In genomic region chr10:110499796-110500514, GRCh38 we compare ENCODE assay signal across 1 cellular context.
TF ChIP-seq lines count a peak whose summit lies in the region.

No MANE protein-coding gene starts in this region.

TF ChIP-seq in H1, 55 proteins besides CTCF, POLR2A, EP300 and RAD21:
- TF ChIP-seq SP1 (IDR thresholded peaks at IDR 0.05; ENCODE audit: low read depth, low read length) = no peak
- no peak for TF ChIP-seq ASH2L (IDR thresholded peaks at IDR 0.05; ENCODE audit: low read length)
- no peak for TF ChIP-seq RBBP5 (IDR thresholded peaks at IDR 0.05; ENCODE audit: borderline replicate concordance, low read depth, low read length)
- TF ChIP-seq TAF7 (optimal IDR thresholded peaks at IDR 0.05; ENCODE audit: borderline replicate concordance, low read depth, low read length) = no peak
- TF ChIP-seq KDM4A (IDR thresholded peaks at IDR 0.05; ENCODE audit: low read depth, low read length, severe bottlenecking) = no peak
- no peak for TF ChIP-seq KDM1A (IDR thresholded peaks at IDR 0.05; ENCODE audit: borderline replicate concordance, low read length)
- no peak for TF ChIP-seq SP4 (IDR thresholded peaks at IDR 0.05; ENCODE audit: low read length)
- TF ChIP-seq ZNF274 (IDR thresholded peaks at IDR 0.05; ENCODE audit: borderline replicate concordance, extremely low read depth, low read length) = no peak
- TF ChIP-seq CTBP2 (IDR thresholded peaks at IDR 0.05; ENCODE audit: borderline replicate concordance, insufficient read depth, insufficient read length, low read length) = no peak
